17 cellular contexts compared by ENCODE assay signal in the genomic region with DNA sequence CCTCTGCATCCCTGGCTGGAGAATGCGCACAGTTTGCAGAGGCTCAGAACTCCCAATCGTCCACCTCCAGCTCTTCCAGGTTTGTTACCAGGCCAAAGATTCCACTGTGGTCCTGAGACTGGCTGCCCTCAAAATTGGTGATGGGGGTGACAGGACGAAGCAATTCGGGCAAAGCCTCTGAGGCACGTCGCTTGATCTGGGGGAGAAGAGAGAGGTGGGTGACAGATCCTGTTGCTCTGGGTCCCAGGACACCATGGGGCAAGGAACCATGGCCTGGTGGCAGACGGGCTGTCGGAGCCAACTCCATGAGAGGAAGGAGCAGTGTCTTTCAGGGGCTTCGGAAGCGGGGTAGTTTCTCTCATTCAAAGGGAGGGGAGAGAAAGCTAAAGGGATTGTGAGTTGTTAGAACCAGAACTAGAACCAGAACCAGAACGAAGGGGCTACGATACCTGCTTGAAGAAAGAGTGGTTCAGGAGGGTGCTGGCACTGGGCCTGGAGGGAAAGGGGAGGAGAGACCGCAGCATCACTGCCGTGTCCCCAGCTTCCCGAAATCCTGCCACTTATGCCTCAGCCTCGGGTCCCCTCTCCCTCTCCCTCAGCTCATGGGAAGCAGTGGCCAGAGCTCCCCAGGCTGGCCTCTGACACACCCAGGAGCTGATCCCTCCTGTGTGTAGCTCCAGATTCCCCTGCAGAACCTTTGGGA. TPM values are rescaled to one million over a fixed set of nuclear protein-coding genes. Genes with fewer than 3 reads are reported as not detected.
A peak's percentile ranks its signal among the peaks of the same experiment; 100 is the strongest.
DNase-seq lines count a peak whose midpoint lies in the region; ATAC-seq and TF ChIP-seq lines count a peak whose summit lies in the region.
"Had no signal": no experiment of that assay in that cellular context is flagged by ENCODE, and none has a peak within 500 bp of the region (broad histone marks: within the 10 kb centered on the region; RNA-seq: fewer than 3 reads in every experiment).

No MANE protein-coding gene starts in this region.

- no peak overlapping the region for H3K4ac ChIP-seq in mesendoderm (ENCODE audit: low read depth, low read length)

- H4K8ac ChIP-seq in mesendoderm (ENCODE audit: low read depth, low read length): no peak overlapping the region

- H3K27ac ChIP-seq in BLaER1 (peak overlapping the region; percentile 65; the same call in 1 of the 2 replicates), DOHH2 (ENCODE audit: low read depth, low read length) (no peak overlapping the region), mesendoderm (ENCODE audit: low read depth, low read length) (no peak overlapping the region)

- no peak for TF ChIP-seq CTCF in DOHH2 (IDR thresholded peaks at IDR 0.05; ENCODE audit: low read depth, low read length, poor library complexity, severe bottlenecking)

- H3K9me3 Mint-ChIP-seq in activated naive CD4-positive, alpha-beta T cell treated with anti-CD3 and anti-CD28 coated beads, Interleukin-2, amount 50 U/mL, for 72 hours: no peaks in the 10 kb centered on the region

- H4K20me1 ChIP-seq in BLaER1 (peaks cover 54% of the 10 kb centered on the region), DOHH2 (ENCODE audit: control insufficient read depth, insufficient read depth, low read depth, low read length) (peaks cover 5% of the 10 kb centered on the region; the same call in 1 of the 2 replicates)

- no peak overlapping the region for H2BK5ac ChIP-seq in mesendoderm (ENCODE audit: low read length)

- peak overlapping the region; percentile 94 to 97 for H3K27ac Mint-ChIP-seq in activated naive CD4-positive, alpha-beta T cell treated with anti-CD3 and anti-CD28 coated beads, Interleukin-2, amount 50 U/mL, for 72 hours

- WGBS in mesendoderm (ENCODE audit: extremely low coverage, insufficient coverage, low lambda C conversion rate): no CpG with 5 or more reads among the region's 16 CpGs

- no peak overlapping the region for H3K18ac ChIP-seq in mesendoderm (ENCODE audit: low read length)

- peaks cover 46% of the 10 kb centered on the region for H3K79me2 ChIP-seq in DOHH2 (ENCODE audit: control insufficient read depth, low read length)
- H3K79me2 ChIP-seq in mesendoderm (ENCODE audit: control insufficient read depth, insufficient read depth, low read length): peaks cover 17% of the 10 kb centered on the region

- peaks cover 14% of the 10 kb centered on the region for H3F3A ChIP-seq in DOHH2 (ENCODE audit: control insufficient read depth, insufficient read depth)

- H3K4me3 ChIP-seq in BLaER1 (no peak overlapping the region), DOHH2 (ENCODE audit: low read length) (peak overlapping the region; percentile 95), mesendoderm (ENCODE audit: low read length) (no peak overlapping the region)
- H3K4me3 ChIP-seq: stomach had no signal

- H2BK120ac ChIP-seq in mesendoderm (ENCODE audit: low read depth, low read length): no peak overlapping the region

- peak overlapping the region; percentile 34 for H3K56ac ChIP-seq in mesendoderm (ENCODE audit: low read length)

- H3K27me3 ChIP-seq in BLaER1 (no peaks in the 10 kb centered on the region), DOHH2 (ENCODE audit: control insufficient read depth, low read length) (no peaks in the 10 kb centered on the region), mesendoderm (ENCODE audit: insufficient read depth, low read length, poor library complexity) (no peaks in the 10 kb centered on the region)
- H3K27me3 ChIP-seq: stomach had no signal

- peak overlapping the region; percentile 69; the same call in 1 of the 2 replicates for H3K9ac ChIP-seq in BLaER1
- H3K9ac ChIP-seq in mesendoderm (ENCODE audit: low read length): peak overlapping the region; percentile 17

- no peak for ATAC-seq in activated naive CD4-positive, alpha-beta T cell treated with anti-CD3 and anti-CD28 coated beads, Interleukin-2, amount 50 U/mL, for 72 hours

- peaks cover 12% of the 10 kb centered on the region for H3K79me1 ChIP-seq in mesendoderm (ENCODE audit: low read length)

- H4K5ac ChIP-seq in mesendoderm (ENCODE audit: low read length): no peak overlapping the region

- no peak for DNase-seq in activated naive CD4-positive, alpha-beta T cell treated with anti-CD3 and anti-CD28 coated beads, Interleukin-2, amount 50 U/mL, for 72 hours (ENCODE audit: low spot score in 2 of 2)
- DNase-seq in mesendoderm (no peak), NCI-H774 (lab: John Stamatoyannopoulos, UW) (no peak), COLO829 (ENCODE audit: low spot score) (no peak), NOMO-1 treated with dmso at 0.1 percent for 144 hours (lab: John Stamatoyannopoulos, UW; ENCODE audit: unreplicated experiment) (no peak)
- no peak for DNase-seq in activated CD4-positive, CD25-positive, alpha-beta regulatory T cell (lab: John Stamatoyannopoulos, UW)
- DNase-seq: activated CD4-positive, alpha-beta T cell treated with anti-CD3 and anti-CD28 coated beads for 4 hours; central memory CD4-positive, alpha-beta T cell; DMS79 treated with DMSO at 0.1 percent for 48 hours; GOT3; mesenchymal stem cell; MV-4-11; RPMI8226; small intestine; stomach had no signal

- H3K9me3 ChIP-seq in BLaER1 (no peaks in the 10 kb centered on the region), DOHH2 (ENCODE audit: control insufficient read depth, insufficient read depth, low read length) (no peaks in the 10 kb centered on the region)
- H3K9me3 ChIP-seq: stomach had no signal

- H3K4me1 ChIP-seq in BLaER1: peaks cover 71% of the 10 kb centered on the region
- H3K4me1 ChIP-seq in DOHH2 (ENCODE audit: control insufficient read depth, low read length): peaks cover 61% of the 10 kb centered on the region
- H3K4me1 ChIP-seq in mesendoderm (ENCODE audit: control insufficient read depth, low read depth, low read length): peaks cover 9% of the 10 kb centered on the region

- peaks cover 58% of the 10 kb centered on the region for H3K36me3 ChIP-seq in BLaER1
- peaks cover 60% of the 10 kb centered on the region for H3K36me3 ChIP-seq in DOHH2 (ENCODE audit: control insufficient read depth, low read length)
- no peaks in the 10 kb centered on the region for H3K36me3 ChIP-seq in mesendoderm (ENCODE audit: control insufficient read depth, insufficient read depth, low read length)

- H3K9me2 ChIP-seq in DOHH2 (replicated peaks; ENCODE audit: control insufficient read depth, low read length): no peaks in the 10 kb centered on the region

- no peak overlapping the region for H3K23ac ChIP-seq in mesendoderm (ENCODE audit: low read length)

- H2BK15ac ChIP-seq in mesendoderm (replicated peaks; ENCODE audit: low read depth): no peak overlapping the region

- H3K4me2 ChIP-seq in BLaER1: peak overlapping the region; percentile 100
- peak overlapping the region; percentile 100 for H3K4me2 ChIP-seq in DOHH2 (ENCODE audit: low read length)
- H3K4me2 ChIP-seq in mesendoderm (ENCODE audit: low read length): no peak overlapping the region

- peaks cover 17 to 23% of the 10 kb centered on the region in 2 donors for H3K36me3 Mint-ChIP-seq in activated naive CD4-positive, alpha-beta T cell treated with anti-CD3 and anti-CD28 coated beads, Interleukin-2, amount 50 U/mL, for 72 hours

- H2AK5ac ChIP-seq in mesendoderm (ENCODE audit: low read length): no peak overlapping the region

RNA-seq across cellular contexts. Expression of a gene that starts 3.8 kb away (rescaled TPM):
- 100 to 1,000 TPM in 1 of 2 donors, 10 to 100 TPM in 1; 76.7 to 166 TPM for total RNA-seq in activated naive CD4-positive, alpha-beta T cell treated with anti-CD3 and anti-CD28 coated beads, Interleukin-2, amount 50 U/mL, for 72 hours
- polyA plus RNA-seq in mesendoderm (2013, experiment 1 of 2): 60.1 TPM
- polyA plus RNA-seq in mesendoderm (2013, experiment 2 of 2): 59.0 TPM

RNA-seq across cellular contexts. Expression of a gene that starts 37.9 kb away (rescaled TPM):
- 100 to 1,000 TPM in 1 of 2 donors, 10 to 100 TPM in 1; 68.3 to 112 TPM for total RNA-seq in activated naive CD4-positive, alpha-beta T cell treated with anti-CD3 and anti-CD28 coated beads, Interleukin-2, amount 50 U/mL, for 72 hours
- 16.7 TPM for polyA plus RNA-seq in mesendoderm (2013, experiment 1 of 2)
- 16.2 TPM for polyA plus RNA-seq in mesendoderm (2013, experiment 2 of 2)
